ENCODE assay signal across 8 cellular contexts in the genomic region with DNA sequence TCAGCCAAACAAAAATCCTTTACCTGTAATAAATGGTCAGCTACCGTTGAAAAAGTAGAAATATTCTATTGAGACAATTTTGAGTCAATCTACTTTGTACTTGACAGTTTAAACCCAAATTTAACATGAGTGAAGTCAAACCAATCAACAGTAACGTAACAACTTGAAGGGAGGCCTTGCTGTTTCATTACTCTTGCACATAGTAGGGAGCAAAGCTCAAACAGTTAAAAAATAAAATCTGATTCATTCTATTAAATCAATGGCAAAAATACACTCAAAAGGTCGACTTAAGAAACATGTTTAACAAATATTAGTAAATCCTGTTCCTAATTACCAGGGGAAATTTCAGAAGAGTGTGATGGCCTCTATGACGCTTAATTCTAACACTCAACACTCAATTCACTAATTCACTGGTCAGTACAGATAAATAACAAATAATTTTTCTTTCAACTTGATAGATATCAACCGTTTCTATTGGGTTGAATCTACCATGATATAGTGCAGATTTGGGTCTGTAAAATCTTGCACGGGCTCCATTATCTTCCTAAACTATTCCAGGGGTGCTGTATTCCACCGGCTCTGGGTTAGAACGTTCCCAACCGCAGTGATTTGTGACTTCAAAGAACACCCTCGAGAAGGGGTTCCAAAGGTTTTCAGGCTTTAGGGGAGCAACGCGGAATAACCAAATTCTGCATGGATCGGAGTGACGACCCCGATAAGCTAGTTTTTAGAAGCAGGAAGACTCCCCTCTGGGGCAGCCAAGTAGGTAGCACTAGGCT. TPM values are rescaled to one million over a fixed set of nuclear protein-coding genes. Genes with fewer than 3 reads are reported as not detected.
DNase-seq lines count a peak whose midpoint lies in the region; ATAC-seq, FAIRE-seq and TF ChIP-seq lines count a peak whose summit lies in the region.

No MANE protein-coding gene starts in this region.

- no peaks in the 10 kb centered on the region for H3K9me1 ChIP-seq in K562 (ENCODE audit: control insufficient read depth, insufficient read depth, low read length)

- no peak overlapping the region for H4K8ac ChIP-seq in mesendoderm (ENCODE audit: low read depth, low read length)

- H3K9ac ChIP-seq in K562 (ENCODE audit: insufficient read depth in 1 of 2, low read depth in 2 of 2, low read length in 2 of 2) (peak overlapping the region; percentile 63 to 90), mesendoderm (ENCODE audit: low read length) (peak overlapping the region; percentile 70)

- H3K4me3 ChIP-seq in K562 = peak overlapping the region; percentile 73
- peak overlapping the region; percentile 61 for H3K4me3 ChIP-seq in mesendoderm (ENCODE audit: low read length)
- peak overlapping the region; percentile 81 for H3K4me3 ChIP-seq in urinary bladder (ENCODE audit: low read depth, low read length)

- no peak for TF ChIP-seq EP300 in K562 (IDR thresholded peaks at IDR 0.05; ENCODE audit: low read length)

- H3K9me3 Mint-ChIP-seq in activated naive CD4-positive, alpha-beta T cell treated with anti-CD3 and anti-CD28 coated beads, Interleukin-2, amount 50 U/mL, for 24 hours = no peaks in the 10 kb centered on the region
- no peaks in the 10 kb centered on the region for H3K9me3 Mint-ChIP-seq in activated naive CD4-positive, alpha-beta T cell treated with anti-CD3 and anti-CD28 coated beads, Interleukin-2, amount 50 U/mL, for 72 hours

- FAIRE-seq in K562 (lab: Jason Lieb, UNC) = peak; percentile 62

- H3K4me1 Mint-ChIP-seq in activated naive CD4-positive, alpha-beta T cell treated with anti-CD3 and anti-CD28 coated beads, Interleukin-2, amount 50 U/mL, for 24 hours = peaks cover 49% of the 10 kb centered on the region

- no peak overlapping the region for H3K23ac ChIP-seq in mesendoderm (ENCODE audit: low read length)

- intact Hi-C loops in K562 (cut with micrococcal nuclease) = loop anchor here (2.0 kb wide), 2 partner anchors 105 to 155 kb away; partner anchors contain the start of gene COA6

- BruUV-seq in K562 (replicated peaks; lab: Mats Ljungman, UMichigan) = TSS peak; percentile 45

- POLR2A ChIA-PET in K562 (lab: Yijun Ruan, JAX) = interaction anchor here (0.7 to 2.8 kb wide), 7 partner anchors 8 to 946 kb away, joined by 3 to 8 read pairs (median 5); partner anchors contain the start of genes COA6 and IRF2BP2

- 0 out of 2 replicates have a peak, but pooled peaks have one; percentile 40 for TF ChIP-seq POLR2A in K562 (conservative IDR thresholded peaks at IDR 0.05)

- peak overlapping the region; percentile 88 for H3K56ac ChIP-seq in mesendoderm (ENCODE audit: low read length)

- TF ChIP-seq RAD21 in K562 (CRISPR knock-in tag; conservative IDR thresholded peaks at IDR 0.05 in 1 of 2, IDR thresholded peaks at IDR 0.05 in 1 of 2) = no peak

- no peak for DNase-seq in activated naive CD4-positive, alpha-beta T cell treated with anti-CD3 and anti-CD28 coated beads, Interleukin-2, amount 50 U/mL, for 72 hours (ENCODE audit: low spot score in 2 of 2)
- DNase-seq in K562 (ENCODE audit: extremely low read depth in 1 of 4, low spot score in 3 of 4) = no peak
- no peak for DNase-seq in mesendoderm
- no peak for DNase-seq in GM19238 (ENCODE audit: insufficient read length, low spot score)
- DNase-seq in ureter (ENCODE audit: low spot score) = no peak
- DNase-seq in foreskin melanocyte = no peak

- H3K27ac Mint-ChIP-seq in activated naive CD4-positive, alpha-beta T cell treated with anti-CD3 and anti-CD28 coated beads, Interleukin-2, amount 50 U/mL, for 24 hours = peak overlapping the region; percentile 94
- H3K27ac Mint-ChIP-seq in activated naive CD4-positive, alpha-beta T cell treated with anti-CD3 and anti-CD28 coated beads, Interleukin-2, amount 50 U/mL, for 72 hours = peak overlapping the region in 1 of 2 donors; percentile 53

- CTCF ChIA-PET in K562 (lab: Yijun Ruan, JAX; ENCODE audit: low intra/inter-chr PET ratio) = no interaction called here

- H3K9me3 ChIP-seq in K562 (replicated peaks; ENCODE audit: control insufficient read depth, insufficient read depth, low read depth, low read length) = no peaks in the 10 kb centered on the region

- H3K79me2 ChIP-seq in K562 (ENCODE audit: control insufficient read depth, insufficient read depth, low read length) = peaks cover 7% of the 10 kb centered on the region; the same call in 2 of the 3 replicates
- no peaks in the 10 kb centered on the region for H3K79me2 ChIP-seq in mesendoderm (ENCODE audit: control insufficient read depth, insufficient read depth, low read length)

- no peaks in the 10 kb centered on the region for H4K20me1 ChIP-seq in K562 (replicated peaks; ENCODE audit: control insufficient read depth, insufficient read depth, low read length)

- 19% methylated on average over 15 of the region's 15 CpGs for WGBS in K562 (ENCODE audit: insufficient coverage, low coverage, missing lambda C conversion rate)
- WGBS in mesendoderm (ENCODE audit: extremely low coverage, insufficient coverage, low lambda C conversion rate) = no CpG with 5 or more reads among the region's 15 CpGs
- WGBS in urinary bladder = 25% methylated on average over 15 of the region's 15 CpGs

- no peak overlapping the region for H2BK120ac ChIP-seq in mesendoderm (ENCODE audit: low read depth, low read length)

- peaks cover 4% of the 10 kb centered on the region for H3K36me3 Mint-ChIP-seq in activated naive CD4-positive, alpha-beta T cell treated with anti-CD3 and anti-CD28 coated beads, Interleukin-2, amount 50 U/mL, for 24 hours
- H3K36me3 Mint-ChIP-seq in activated naive CD4-positive, alpha-beta T cell treated with anti-CD3 and anti-CD28 coated beads, Interleukin-2, amount 50 U/mL, for 72 hours = peaks cover 0 to 7% of the 10 kb centered on the region in 2 donors

- H3K4me1 ChIP-seq in K562 (replicated peaks in 1 of 2; ENCODE audit: control insufficient read depth in 2 of 2, insufficient read depth in 2 of 2, low read length in 2 of 2) (peaks cover 9 to 25% of the 10 kb centered on the region in 2 experiments; a peak in 4 of 5 replicates), mesendoderm (ENCODE audit: control insufficient read depth, low read depth, low read length) (peaks cover 2% of the 10 kb centered on the region), urinary bladder (ENCODE audit: insufficient read depth) (no peaks in the 10 kb centered on the region)

- no peak overlapping the region for H2BK15ac ChIP-seq in mesendoderm (replicated peaks; ENCODE audit: low read depth)

- H3K27me3 ChIP-seq in K562 (ENCODE audit: control insufficient read depth in 2 of 2, insufficient read depth in 2 of 2, low read length in 2 of 2) = peaks cover 0 to 1% of the 10 kb centered on the region in 2 experiments; a peak in 1 of 5 replicates
- H3K27me3 ChIP-seq in mesendoderm (ENCODE audit: insufficient read depth, low read length, poor library complexity) = no peaks in the 10 kb centered on the region

- H2AK5ac ChIP-seq in mesendoderm (ENCODE audit: low read length) = no peak overlapping the region

- H2BK5ac ChIP-seq in mesendoderm (ENCODE audit: low read length) = no peak overlapping the region

- no peak overlapping the region for H3K18ac ChIP-seq in mesendoderm (ENCODE audit: low read length)

- H3K4me3 Mint-ChIP-seq in activated naive CD4-positive, alpha-beta T cell treated with anti-CD3 and anti-CD28 coated beads, Interleukin-2, amount 50 U/mL, for 24 hours = peak overlapping the region; percentile 90

- H3K27ac ChIP-seq in K562 (ENCODE audit: extremely low read depth, low read depth, low read length) = peak overlapping the region; percentile 72; the same call in 2 of the 3 replicates
- H3K27ac ChIP-seq in mesendoderm (ENCODE audit: low read depth, low read length) = no peak overlapping the region
- H3K27ac ChIP-seq in urinary bladder (ENCODE audit: low read depth) = peak overlapping the region; percentile 94

- H3K4me2 ChIP-seq in K562 (ENCODE audit: insufficient read depth, low read length) = peak overlapping the region; percentile 89
- peak overlapping the region; percentile 91 for H3K4me2 ChIP-seq in mesendoderm (ENCODE audit: low read length)

- H3K4ac ChIP-seq in mesendoderm (ENCODE audit: low read depth, low read length) = no peak overlapping the region

- H3K27me3 Mint-ChIP-seq in activated naive CD4-positive, alpha-beta T cell treated with anti-CD3 and anti-CD28 coated beads, Interleukin-2, amount 50 U/mL, for 24 hours = no peaks in the 10 kb centered on the region

- H4K5ac ChIP-seq in mesendoderm (ENCODE audit: low read length) = no peak overlapping the region

- TF ChIP-seq CTCF in K562 (IDR thresholded peaks at IDR 0.05 in 2 of 3, conservative IDR thresholded peaks at IDR 0.05 in 1 of 3; ENCODE audit: insufficient read depth in 2 of 3, low read depth in 1 of 3, low read length in 3 of 3) = no peak

- H3K79me1 ChIP-seq in mesendoderm (ENCODE audit: low read length) = peaks cover 1% of the 10 kb centered on the region

- H2AFZ ChIP-seq in K562 (ENCODE audit: low read depth, low read length) = peak overlapping the region; percentile 96

- H3K36me3 ChIP-seq in K562 (ENCODE audit: control insufficient read depth, insufficient read depth, low read length) = no peaks in the 10 kb centered on the region
- no peaks in the 10 kb centered on the region for H3K36me3 ChIP-seq in mesendoderm (ENCODE audit: control insufficient read depth, insufficient read depth, low read length)
- H3K36me3 ChIP-seq in urinary bladder (ENCODE audit: insufficient read depth) = no peaks in the 10 kb centered on the region

- no peak for ATAC-seq in activated naive CD4-positive, alpha-beta T cell treated with anti-CD3 and anti-CD28 coated beads, Interleukin-2, amount 50 U/mL, for 72 hours
- no peak for ATAC-seq in K562

- in situ Hi-C loops in K562 (cut with MboI) = loop anchor here (10.0 kb wide), 1 partner anchor 353 kb away; no protein-coding TSS in a partner anchor

RNA-seq across cellular contexts. Expression of gene TARBP1, which starts 1.4 kb away (rescaled TPM):
- total RNA-seq in activated naive CD4-positive, alpha-beta T cell treated with anti-CD3 and anti-CD28 coated beads, Interleukin-2, amount 50 U/mL, for 72 hours = 10 to 100 TPM; 32.1 to 49.5 TPM
- 26.2 and 82.6 TPM in 2 replicates for total RNA-seq in K562 (2011; cell fraction: chromatin; rRNA removed; ENCODE audit: low replicate concordance)
- 15.0 and 20.9 TPM in 2 replicates for total RNA-seq in K562 (2011; cell fraction: nucleolus; rRNA removed)
- total RNA-seq in K562 (2011; cell fraction: nucleoplasm; rRNA removed) = 28.7 and 45.3 TPM in 2 replicates
- total RNA-seq in K562 (2014; rRNA removed) (15.3 and 16.1 TPM in 2 replicates), K562 (2014; rRNA removed; fragmentation: Illumina TruSeq; extraction: Trizol) (25.0 and 28.0 TPM in 2 replicates), K562 (2015; rRNA removed; fragmentation: Illumina TruSeq; extraction: Trizol) (23.1 and 26.5 TPM in 2 replicates), K562 (2021) (15.6 and 18.6 TPM in 2 replicates), urinary bladder (52.7 TPM), ureter (59.9 TPM)
- polyA plus RNA-seq in K562 (2011; rRNA removed) (48.0 and 66.5 TPM in 2 replicates), K562 (2014; fragmentation: Illumina TruSeq; extraction: Trizol) (20.5 and 22.9 TPM in 2 replicates), K562 (2014; fragmentation: Nextera tagmentation; extraction: Ambion mirVana) (10 to 100 TPM in 1 of 2 experiments, 1 to 10 TPM in 1; 8.8 to 10.4 TPM), K562 (2014; rRNA removed) (24.3 and 29.5 TPM in 2 replicates), urinary bladder (8.6 TPM)
- 12.4 and 31.8 TPM in 2 replicates for polyA plus RNA-seq in K562 (2011; cell fraction: cytosol; rRNA removed)
- polyA plus RNA-seq in K562 (2011; cell fraction: nucleus; rRNA removed) = 84.2 and 119 TPM in 2 replicates
- 14.6 and 30.8 TPM in 2 replicates for polyA plus RNA-seq in K562 (2012)
- polyA minus RNA-seq in K562 (2011; rRNA and poly(A)+ RNA removed) = 27.7 and 45.5 TPM in 2 replicates
- 10.1 and 19.2 TPM in 2 replicates for polyA minus RNA-seq in K562 (2011; cell fraction: cytosol; rRNA and poly(A)+ RNA removed)
- 19.0 and 38.9 TPM in 2 replicates for polyA minus RNA-seq in K562 (2011; cell fraction: nucleus; rRNA and poly(A)+ RNA removed)
- polyA plus RNA-seq in mesendoderm (2013, experiment 1 of 2) = 10.7 TPM
- polyA plus RNA-seq in mesendoderm (2013, experiment 2 of 2) = 11.7 TPM
